In the genomic region with DNA sequence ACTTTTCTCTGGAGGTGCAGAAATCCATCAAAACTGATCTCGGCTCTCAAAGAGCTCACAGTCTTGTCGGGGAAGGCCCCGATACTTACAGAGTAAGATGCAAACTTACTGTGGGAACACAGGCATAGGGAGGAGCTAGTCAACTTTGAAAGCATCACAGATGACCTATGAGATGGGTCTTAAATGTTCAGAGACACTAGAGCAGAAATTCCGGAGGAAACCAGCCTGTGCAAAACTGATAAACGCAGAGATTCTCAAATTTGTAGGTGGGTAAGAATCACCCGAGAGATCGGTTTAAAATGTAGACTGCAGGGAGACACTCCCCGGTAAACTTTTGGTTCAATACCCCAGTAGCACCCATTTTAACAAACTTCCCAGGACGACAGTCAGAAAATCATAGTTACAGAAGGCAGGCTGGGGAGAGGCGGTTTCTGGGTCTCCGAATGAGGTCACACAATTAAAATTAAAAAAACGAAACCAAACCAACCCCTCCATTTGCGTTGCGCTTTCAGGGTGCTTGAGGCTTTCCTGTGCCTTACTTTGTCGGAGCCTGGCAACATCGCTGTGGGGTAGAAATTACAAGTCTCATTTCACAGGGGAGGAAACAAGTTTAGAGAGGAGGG, we compare ENCODE assay signal across 1 cellular context.
A peak's percentile ranks its signal among the peaks of the same experiment; 100 is the strongest.
TF ChIP-seq lines count a peak whose summit lies in the region.

No MANE protein-coding gene starts in this region.

TF ChIP-seq in K562, 482 proteins besides CTCF, POLR2A, EP300 and RAD21 (continued from another document and continues in another):
- TF ChIP-seq, protein P1, sequence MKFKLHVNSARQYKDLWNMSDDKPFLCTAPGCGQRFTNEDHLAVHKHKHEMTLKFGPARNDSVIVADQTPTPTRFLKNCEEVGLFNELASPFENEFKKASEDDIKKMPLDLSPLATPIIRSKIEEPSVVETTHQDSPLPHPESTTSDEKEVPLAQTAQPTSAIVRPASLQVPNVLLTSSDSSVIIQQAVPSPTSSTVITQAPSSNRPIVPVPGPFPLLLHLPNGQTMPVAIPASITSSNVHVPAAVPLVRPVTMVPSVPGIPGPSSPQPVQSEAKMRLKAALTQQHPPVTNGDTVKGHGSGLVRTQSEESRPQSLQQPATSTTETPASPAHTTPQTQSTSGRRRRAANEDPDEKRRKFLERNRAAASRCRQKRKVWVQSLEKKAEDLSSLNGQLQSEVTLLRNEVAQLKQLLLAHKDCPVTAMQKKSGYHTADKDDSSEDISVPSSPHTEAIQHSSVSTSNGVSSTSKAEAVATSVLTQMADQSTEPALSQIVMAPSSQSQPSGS (CRISPR knock-in tag; IDR thresholded peaks at IDR 0.05): no peak
- TF ChIP-seq, protein P2, sequence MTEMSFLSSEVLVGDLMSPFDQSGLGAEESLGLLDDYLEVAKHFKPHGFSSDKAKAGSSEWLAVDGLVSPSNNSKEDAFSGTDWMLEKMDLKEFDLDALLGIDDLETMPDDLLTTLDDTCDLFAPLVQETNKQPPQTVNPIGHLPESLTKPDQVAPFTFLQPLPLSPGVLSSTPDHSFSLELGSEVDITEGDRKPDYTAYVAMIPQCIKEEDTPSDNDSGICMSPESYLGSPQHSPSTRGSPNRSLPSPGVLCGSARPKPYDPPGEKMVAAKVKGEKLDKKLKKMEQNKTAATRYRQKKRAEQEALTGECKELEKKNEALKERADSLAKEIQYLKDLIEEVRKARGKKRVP (CRISPR knock-in tag; IDR thresholded peaks at IDR 0.05): no peak; the same call in 1 of the 2 replicates
- TF ChIP-seq ZNF586 (CRISPR knock-in tag; conservative IDR thresholded peaks at IDR 0.05) (peak; percentile 68; the same call in 1 of the 2 replicates), ZFP36 (IDR thresholded peaks at IDR 0.05; ENCODE audit: low read depth, low read length, partially characterized antibody) (peak; percentile 61), SAP30 (IDR thresholded peaks at IDR 0.05; ENCODE audit: borderline replicate concordance, insufficient read depth, low read depth, low read length, poor library complexity, severe bottlenecking) (peak; percentile 28), ARNT (IDR thresholded peaks at IDR 0.05) (peak; percentile 42 to 89; a peak in 3 of 4 replicates), ZSCAN32 (CRISPR knock-in tag; IDR thresholded peaks at IDR 0.05) (peak; percentile 23; the same call in 1 of the 2 replicates), CBFA2T3 (IDR thresholded peaks at IDR 0.05) (peak; percentile 57), BRD9 (IDR thresholded peaks at IDR 0.05; ENCODE audit: low read depth, partially characterized antibody) (peak; percentile 71), BRD4 (IDR thresholded peaks at IDR 0.05) (peak; percentile 61), CBX2 (IDR thresholded peaks at IDR 0.05; ENCODE audit: insufficient read depth, low read length, poor library complexity, severe bottlenecking) (no peak), MYC (IDR thresholded peaks at IDR 0.05; ENCODE audit: low read depth, low read length) (0 out of 2 replicates have a peak, but pooled peaks have one; percentile 24), MYC (CRISPR knock-in tag; IDR thresholded peaks at IDR 0.05; ENCODE audit: borderline replicate concordance, low read depth) (no peak), NFE2L1 (tag; IDR thresholded peaks at IDR 0.05; ENCODE audit: borderline replicate concordance, low read depth) (no peak), SMAD2 (IDR thresholded peaks at IDR 0.05; ENCODE audit: low read depth, low read length) (no peak), TBL1XR1 (IDR thresholded peaks at IDR 0.05; ENCODE audit: low read length in 2 of 2) (0 out of 4 replicates have a peak, but pooled peaks of 1 of the 2 experiments have one; percentile 14), SMARCA4 (IDR thresholded peaks at IDR 0.05) (peak; percentile 58; the same call in 1 of the 2 replicates), L3MBTL2 (IDR thresholded peaks at IDR 0.05) (peak; percentile 3; the same call in 1 of the 2 replicates), DDX20 (tag; IDR thresholded peaks at IDR 0.05; ENCODE audit: low read depth) (0 out of 2 replicates have a peak, but pooled peaks have one; percentile 12), MAFF (IDR thresholded peaks at IDR 0.05; ENCODE audit: low read length) (0 out of 2 replicates have a peak, but pooled peaks have one; percentile 17), HDAC1 (IDR thresholded peaks at IDR 0.05) (peak in 1 of 2 experiments; percentile 41; a peak in 1 of 4 replicates), TRIM28 (IDR thresholded peaks at IDR 0.05) (0 out of 2 replicates have a peak, but pooled peaks have one; percentile 32), ARID1B (IDR thresholded peaks at IDR 0.05) (0 out of 2 replicates have a peak, but pooled peaks have one; percentile 35), GTF2A2 (tag; IDR thresholded peaks at IDR 0.05) (0 out of 2 replicates have a peak, but pooled peaks have one; percentile 22), KDM1A (IDR thresholded peaks at IDR 0.05) (peak; percentile 52 to 71; a peak in 1 of 4 replicates), ZNF445 (CRISPR knock-in tag; IDR thresholded peaks at IDR 0.05; ENCODE audit: low read depth) (0 out of 2 replicates have a peak, but pooled peaks have one; percentile 56), GATAD2B (IDR thresholded peaks at IDR 0.05; ENCODE audit: borderline replicate concordance) (peak; percentile 58; the same call in 1 of the 2 replicates), NR3C1 (CRISPR knock-in tag; IDR thresholded peaks at IDR 0.05) (no peak), SMARCC2 (IDR thresholded peaks at IDR 0.05; ENCODE audit: low read depth) (peak; percentile 58; the same call in 1 of the 2 replicates)
- TF ChIP-seq, protein P3, sequence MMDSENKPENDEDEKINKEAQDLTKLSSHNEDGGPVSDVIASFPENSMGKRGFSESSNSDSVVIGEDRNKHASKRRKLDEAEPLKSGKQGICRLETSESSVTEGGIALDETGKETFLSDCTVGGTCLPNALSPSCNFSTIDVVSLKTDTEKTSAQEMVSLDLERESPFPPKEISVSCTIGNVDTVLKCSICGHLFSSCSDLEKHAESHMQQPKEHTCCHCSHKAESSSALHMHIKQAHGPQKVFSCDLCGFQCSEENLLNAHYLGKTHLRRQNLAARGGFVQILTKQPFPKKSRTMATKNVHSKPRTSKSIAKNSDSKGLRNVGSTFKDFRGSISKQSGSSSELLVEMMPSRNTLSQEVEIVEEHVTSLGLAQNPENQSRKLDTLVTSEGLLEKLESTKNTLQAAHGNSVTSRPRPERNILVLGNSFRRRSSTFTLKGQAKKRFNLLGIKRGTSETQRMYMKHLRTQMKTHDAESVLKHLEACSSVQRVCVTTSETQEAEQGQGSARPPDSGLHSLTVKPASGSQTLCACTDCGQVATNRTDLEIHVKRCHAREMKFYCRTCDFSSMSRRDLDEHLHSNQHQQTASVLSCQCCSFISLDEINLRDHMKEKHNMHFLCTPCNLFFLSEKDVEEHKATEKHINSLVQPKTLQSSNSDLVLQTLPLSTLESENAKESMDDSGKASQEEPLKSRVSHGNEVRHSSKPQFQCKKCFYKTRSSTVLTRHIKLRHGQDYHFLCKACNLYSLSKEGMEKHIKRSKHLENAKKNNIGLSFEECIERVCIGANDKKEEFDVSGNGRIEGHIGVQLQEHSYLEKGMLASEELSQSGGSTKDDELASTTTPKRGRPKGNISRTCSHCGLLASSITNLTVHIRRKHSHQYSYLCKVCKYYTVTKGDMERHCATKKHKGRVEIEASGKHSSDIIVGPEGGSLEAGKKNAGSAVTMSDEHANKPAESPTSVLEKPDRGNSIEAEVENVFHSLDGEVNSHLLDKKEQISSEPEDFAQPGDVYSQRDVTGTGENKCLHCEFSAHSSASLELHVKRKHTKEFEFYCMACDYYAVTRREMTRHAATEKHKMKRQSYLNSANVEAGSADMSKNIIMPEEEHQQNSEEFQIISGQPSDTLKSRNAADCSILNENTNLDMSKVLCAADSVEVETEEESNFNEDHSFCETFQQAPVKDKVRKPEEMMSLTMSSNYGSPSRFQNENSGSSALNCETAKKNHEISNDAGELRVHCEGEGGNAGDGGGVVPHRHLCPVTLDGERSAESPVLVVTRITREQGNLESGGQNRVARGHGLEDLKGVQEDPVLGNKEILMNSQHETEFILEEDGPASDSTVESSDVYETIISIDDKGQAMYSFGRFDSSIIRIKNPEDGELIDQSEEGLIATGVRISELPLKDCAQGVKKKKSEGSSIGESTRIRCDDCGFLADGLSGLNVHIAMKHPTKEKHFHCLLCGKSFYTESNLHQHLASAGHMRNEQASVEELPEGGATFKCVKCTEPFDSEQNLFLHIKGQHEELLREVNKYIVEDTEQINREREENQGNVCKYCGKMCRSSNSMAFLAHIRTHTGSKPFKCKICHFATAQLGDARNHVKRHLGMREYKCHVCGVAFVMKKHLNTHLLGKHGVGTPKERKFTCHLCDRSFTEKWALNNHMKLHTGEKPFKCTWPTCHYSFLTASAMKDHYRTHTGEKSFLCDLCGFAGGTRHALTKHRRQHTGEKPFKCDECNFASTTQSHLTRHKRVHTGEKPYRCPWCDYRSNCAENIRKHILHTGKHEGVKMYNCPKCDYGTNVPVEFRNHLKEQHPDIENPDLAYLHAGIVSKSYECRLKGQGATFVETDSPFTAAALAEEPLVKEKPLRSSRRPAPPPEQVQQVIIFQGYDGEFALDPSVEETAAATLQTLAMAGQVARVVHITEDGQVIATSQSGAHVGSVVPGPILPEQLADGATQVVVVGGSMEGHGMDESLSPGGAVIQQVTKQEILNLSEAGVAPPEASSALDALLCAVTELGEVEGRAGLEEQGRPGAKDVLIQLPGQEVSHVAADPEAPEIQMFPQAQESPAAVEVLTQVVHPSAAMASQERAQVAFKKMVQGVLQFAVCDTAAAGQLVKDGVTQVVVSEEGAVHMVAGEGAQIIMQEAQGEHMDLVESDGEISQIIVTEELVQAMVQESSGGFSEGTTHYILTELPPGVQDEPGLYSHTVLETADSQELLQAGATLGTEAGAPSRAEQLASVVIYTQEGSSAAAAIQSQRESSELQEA (IDR thresholded peaks at IDR 0.05; ENCODE audit: low read depth): 0 out of 2 replicates have a peak, but pooled peaks have one; percentile 12
- TF ChIP-seq, protein P4, sequence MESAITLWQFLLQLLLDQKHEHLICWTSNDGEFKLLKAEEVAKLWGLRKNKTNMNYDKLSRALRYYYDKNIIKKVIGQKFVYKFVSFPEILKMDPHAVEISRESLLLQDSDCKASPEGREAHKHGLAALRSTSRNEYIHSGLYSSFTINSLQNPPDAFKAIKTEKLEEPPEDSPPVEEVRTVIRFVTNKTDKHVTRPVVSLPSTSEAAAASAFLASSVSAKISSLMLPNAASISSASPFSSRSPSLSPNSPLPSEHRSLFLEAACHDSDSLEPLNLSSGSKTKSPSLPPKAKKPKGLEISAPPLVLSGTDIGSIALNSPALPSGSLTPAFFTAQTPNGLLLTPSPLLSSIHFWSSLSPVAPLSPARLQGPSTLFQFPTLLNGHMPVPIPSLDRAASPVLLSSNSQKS (CRISPR knock-in tag; IDR thresholded peaks at IDR 0.05): 0 out of 2 replicates have a peak, but pooled peaks have one; percentile 61
- TF ChIP-seq, protein P5, sequence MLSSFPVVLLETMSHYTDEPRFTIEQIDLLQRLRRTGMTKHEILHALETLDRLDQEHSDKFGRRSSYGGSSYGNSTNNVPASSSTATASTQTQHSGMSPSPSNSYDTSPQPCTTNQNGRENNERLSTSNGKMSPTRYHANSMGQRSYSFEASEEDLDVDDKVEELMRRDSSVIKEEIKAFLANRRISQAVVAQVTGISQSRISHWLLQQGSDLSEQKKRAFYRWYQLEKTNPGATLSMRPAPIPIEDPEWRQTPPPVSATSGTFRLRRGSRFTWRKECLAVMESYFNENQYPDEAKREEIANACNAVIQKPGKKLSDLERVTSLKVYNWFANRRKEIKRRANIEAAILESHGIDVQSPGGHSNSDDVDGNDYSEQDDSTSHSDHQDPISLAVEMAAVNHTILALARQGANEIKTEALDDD (IDR thresholded peaks at IDR 0.05): peak; percentile 57; the same call in 1 of the 2 replicates
- TF ChIP-seq, protein P6, sequence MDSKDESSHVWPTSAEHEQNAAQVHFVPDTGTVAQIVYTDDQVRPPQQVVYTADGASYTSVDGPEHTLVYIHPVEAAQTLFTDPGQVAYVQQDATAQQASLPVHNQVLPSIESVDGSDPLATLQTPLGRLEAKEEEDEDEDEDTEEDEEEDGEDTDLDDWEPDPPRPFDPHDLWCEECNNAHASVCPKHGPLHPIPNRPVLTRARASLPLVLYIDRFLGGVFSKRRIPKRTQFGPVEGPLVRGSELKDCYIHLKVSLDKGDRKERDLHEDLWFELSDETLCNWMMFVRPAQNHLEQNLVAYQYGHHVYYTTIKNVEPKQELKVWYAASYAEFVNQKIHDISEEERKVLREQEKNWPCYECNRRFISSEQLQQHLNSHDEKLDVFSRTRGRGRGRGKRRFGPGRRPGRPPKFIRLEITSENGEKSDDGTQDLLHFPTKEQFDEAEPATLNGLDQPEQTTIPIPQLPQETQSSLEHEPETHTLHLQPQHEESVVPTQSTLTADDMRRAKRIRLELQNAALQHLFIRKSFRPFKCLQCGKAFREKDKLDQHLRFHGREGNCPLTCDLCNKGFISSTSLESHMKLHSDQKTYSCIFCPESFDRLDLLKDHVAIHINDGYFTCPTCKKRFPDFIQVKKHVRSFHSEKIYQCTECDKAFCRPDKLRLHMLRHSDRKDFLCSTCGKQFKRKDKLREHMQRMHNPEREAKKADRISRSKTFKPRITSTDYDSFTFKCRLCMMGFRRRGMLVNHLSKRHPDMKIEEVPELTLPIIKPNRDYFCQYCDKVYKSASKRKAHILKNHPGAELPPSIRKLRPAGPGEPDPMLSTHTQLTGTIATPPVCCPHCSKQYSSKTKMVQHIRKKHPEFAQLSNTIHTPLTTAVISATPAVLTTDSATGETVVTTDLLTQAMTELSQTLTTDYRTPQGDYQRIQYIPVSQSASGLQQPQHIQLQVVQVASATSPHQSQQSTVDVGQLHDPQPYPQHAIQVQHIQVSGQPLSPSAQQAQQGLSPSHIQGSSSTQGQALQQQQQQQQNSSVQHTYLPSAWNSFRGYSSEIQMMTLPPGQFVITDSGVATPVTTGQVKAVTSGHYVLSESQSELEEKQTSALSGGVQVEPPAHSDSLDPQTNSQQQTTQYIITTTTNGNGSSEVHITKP (IDR thresholded peaks at IDR 0.05; ENCODE audit: partially characterized antibody): peak; percentile 97
- TF ChIP-seq, protein P7, sequence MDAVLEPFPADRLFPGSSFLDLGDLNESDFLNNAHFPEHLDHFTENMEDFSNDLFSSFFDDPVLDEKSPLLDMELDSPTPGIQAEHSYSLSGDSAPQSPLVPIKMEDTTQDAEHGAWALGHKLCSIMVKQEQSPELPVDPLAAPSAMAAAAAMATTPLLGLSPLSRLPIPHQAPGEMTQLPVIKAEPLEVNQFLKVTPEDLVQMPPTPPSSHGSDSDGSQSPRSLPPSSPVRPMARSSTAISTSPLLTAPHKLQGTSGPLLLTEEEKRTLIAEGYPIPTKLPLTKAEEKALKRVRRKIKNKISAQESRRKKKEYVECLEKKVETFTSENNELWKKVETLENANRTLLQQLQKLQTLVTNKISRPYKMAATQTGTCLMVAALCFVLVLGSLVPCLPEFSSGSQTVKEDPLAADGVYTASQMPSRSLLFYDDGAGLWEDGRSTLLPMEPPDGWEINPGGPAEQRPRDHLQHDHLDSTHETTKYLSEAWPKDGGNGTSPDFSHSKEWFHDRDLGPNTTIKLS (IDR thresholded peaks at IDR 0.05; ENCODE audit: borderline replicate concordance, low read depth): 0 out of 2 replicates have a peak, but pooled peaks have one; percentile 30
- TF ChIP-seq, protein P8, sequence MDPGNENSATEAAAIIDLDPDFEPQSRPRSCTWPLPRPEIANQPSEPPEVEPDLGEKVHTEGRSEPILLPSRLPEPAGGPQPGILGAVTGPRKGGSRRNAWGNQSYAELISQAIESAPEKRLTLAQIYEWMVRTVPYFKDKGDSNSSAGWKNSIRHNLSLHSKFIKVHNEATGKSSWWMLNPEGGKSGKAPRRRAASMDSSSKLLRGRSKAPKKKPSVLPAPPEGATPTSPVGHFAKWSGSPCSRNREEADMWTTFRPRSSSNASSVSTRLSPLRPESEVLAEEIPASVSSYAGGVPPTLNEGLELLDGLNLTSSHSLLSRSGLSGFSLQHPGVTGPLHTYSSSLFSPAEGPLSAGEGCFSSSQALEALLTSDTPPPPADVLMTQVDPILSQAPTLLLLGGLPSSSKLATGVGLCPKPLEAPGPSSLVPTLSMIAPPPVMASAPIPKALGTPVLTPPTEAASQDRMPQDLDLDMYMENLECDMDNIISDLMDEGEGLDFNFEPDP (CRISPR knock-in tag; IDR thresholded peaks at IDR 0.05): peak; percentile 55; the same call in 1 of the 2 replicates
